ENCODE assay signal across 25 cellular contexts in the genomic region with DNA sequence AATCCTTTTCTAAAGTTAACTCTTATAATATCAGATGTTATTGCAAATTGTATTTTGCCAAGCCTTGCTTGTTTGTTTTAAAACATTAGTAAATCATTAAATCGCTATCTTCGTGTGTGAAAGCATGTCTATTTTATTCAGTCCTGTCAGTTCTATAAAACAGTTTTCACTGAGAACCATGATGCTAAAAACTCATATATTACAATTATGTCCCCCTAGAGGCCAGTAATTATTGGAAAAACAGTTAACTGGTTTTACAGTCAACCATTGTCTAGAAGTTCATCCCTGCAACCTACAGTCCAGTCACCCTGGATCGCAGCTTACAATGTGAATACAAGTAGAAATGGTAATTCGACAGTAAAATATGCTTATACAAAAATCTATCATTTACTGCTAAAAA.
DNase-seq lines count a peak whose midpoint lies in the region; ATAC-seq and TF ChIP-seq lines count a peak whose summit lies in the region.
"Had no signal": no experiment of that assay in that cellular context is flagged by ENCODE, and none has a peak within 500 bp of the region (broad histone marks: within the 10 kb centered on the region; RNA-seq: fewer than 3 reads in every experiment).

No MANE protein-coding gene starts in this region.

- no peak overlapping the region for H3K4me2 ChIP-seq in OCI-LY3 (ENCODE audit: low read length)
- H3K4me2 ChIP-seq: BLaER1 treated with 17β-estradiol and CSF1 and Interleukin-3, amounts not matched to agents 10 nM and 100 nM had no signal

- H3K27ac Mint-ChIP-seq in natural killer cell = no peak overlapping the region
- H3K27ac Mint-ChIP-seq: CD4-positive, alpha-beta memory T cell had no signal

- H3K36me3 ChIP-seq in HEK293 (ENCODE audit: control insufficient read depth in 2 of 2, insufficient read depth in 1 of 2, low read length in 2 of 2) = no peaks in the 10 kb centered on the region
- H3K36me3 ChIP-seq in OCI-LY3 (replicated peaks; ENCODE audit: low read depth, low read length) = no peaks in the 10 kb centered on the region
- H3K36me3 ChIP-seq: BLaER1 treated with 17β-estradiol and CSF1 and Interleukin-3, amounts not matched to agents 10 nM and 100 nM; HAP-1 had no signal

- POLR2A ChIA-PET in HEK293 (lab: Yijun Ruan, JAX) = no interaction called here

- ATAC-seq in GM18909 (IDR thresholded peaks at IDR 0.05; ENCODE audit: poor library complexity, unreplicated experiment) = no peak
- no peak for ATAC-seq in foreskin keratinocyte
- no peak for ATAC-seq in natural killer cell
- ATAC-seq: Panc1 had no signal

- H3K27me3 Mint-ChIP-seq in natural killer cell (ENCODE audit: low read depth in 2 of 2) = no peaks in the 10 kb centered on the region
- H3K27me3 Mint-ChIP-seq: CD4-positive, alpha-beta memory T cell had no signal

- TF ChIP-seq CTCF in 22Rv1 (IDR thresholded peaks at IDR 0.05) = peak; percentile 21
- TF ChIP-seq CTCF in HEK293 (tag by site-specific recombination; IDR thresholded peaks at IDR 0.05) = no peak
- peak; percentile 4; the same call in 1 of the 2 replicates for TF ChIP-seq CTCF in OCI-LY3 (IDR thresholded peaks at IDR 0.05; ENCODE audit: low read depth, low read length)
- TF ChIP-seq CTCF in epithelial cell of proximal tubule (conservative IDR thresholded peaks at IDR 0.05; ENCODE audit: low read depth, low read length) = peak; percentile 13
- no peak for TF ChIP-seq CTCF in foreskin keratinocyte (conservative IDR thresholded peaks at IDR 0.05)
- TF ChIP-seq CTCF in natural killer cell (IDR thresholded peaks at IDR 0.05) = no peak

- no peak overlapping the region for H2AFZ ChIP-seq in OCI-LY3 (ENCODE audit: low read depth, low read length)

- H3K36me3 Mint-ChIP-seq in natural killer cell = peaks cover 16% of the 10 kb centered on the region
- H3K36me3 Mint-ChIP-seq: CD4-positive, alpha-beta memory T cell had no signal

- H4K20me1 ChIP-seq in OCI-LY3 (ENCODE audit: insufficient read depth, low read length) = no peaks in the 10 kb centered on the region
- H4K20me1 ChIP-seq: BLaER1 treated with 17β-estradiol and CSF1 and Interleukin-3, amounts not matched to agents 10 nM and 100 nM had no signal

- H3K9me3 Mint-ChIP-seq in natural killer cell = peaks cover 17 to 26% of the 10 kb centered on the region in 2 donors

- DNase-seq in epithelial cell of proximal tubule (ENCODE audit: low read depth) (no peak), foreskin keratinocyte (no peak), natural killer cell (no peak)
- DNase-seq: CD4-positive, alpha-beta memory T cell; COR-L47; DMS53; GOT3; NCI-H1092; NCI-H1436; NCI-H187; NCI-H2171 treated with DMSO at 0.1 percent for 48 hours; NCI-H345; NCI-H510A treated with DMSO at 0.1 percent for 48 hours; NCI-H774; SHP77; SW 1271 had no signal

- H3K4me1 Mint-ChIP-seq in natural killer cell = no peaks in the 10 kb centered on the region
- H3K4me1 Mint-ChIP-seq: CD4-positive, alpha-beta memory T cell had no signal

- H3K9ac ChIP-seq in OCI-LY3 (ENCODE audit: low read length) = no peak overlapping the region
- H3K9ac ChIP-seq: BLaER1 treated with 17β-estradiol and CSF1 and Interleukin-3, amounts not matched to agents 10 nM and 100 nM had no signal

- CTCF ChIA-PET in HEK293 (lab: Yijun Ruan, JAX) = no interaction called here

- no peak overlapping the region for H3K4me3 Mint-ChIP-seq in natural killer cell
- H3K4me3 Mint-ChIP-seq: CD4-positive, alpha-beta memory T cell had no signal

- intact Hi-C loops in natural killer cell (cut with micrococcal nuclease) = no loop called here

- H3K9me3 ChIP-seq in HEK293 (ENCODE audit: control insufficient read depth, insufficient read depth, low read depth, low read length) = no peaks in the 10 kb centered on the region
- H3K9me3 ChIP-seq in OCI-LY3 (ENCODE audit: insufficient read depth, low read length) = no peaks in the 10 kb centered on the region
- H3K9me3 ChIP-seq: BLaER1 treated with 17β-estradiol and CSF1 and Interleukin-3, amounts not matched to agents 10 nM and 100 nM; HAP-1 had no signal

- H3K79me2 ChIP-seq in OCI-LY3 (ENCODE audit: low read length) = no peaks in the 10 kb centered on the region

- H3K4me1 ChIP-seq in HEK293 (ENCODE audit: control insufficient read depth, insufficient read depth, low read length) (no peaks in the 10 kb centered on the region), OCI-LY3 (ENCODE audit: low read length) (no peaks in the 10 kb centered on the region), foreskin keratinocyte (no peaks in the 10 kb centered on the region)
- H3K4me1 ChIP-seq: BLaER1 treated with 17β-estradiol and CSF1 and Interleukin-3, amounts not matched to agents 10 nM and 100 nM had no signal

- H3K27ac ChIP-seq in 22Rv1 = no peak overlapping the region
- no peak overlapping the region for H3K27ac ChIP-seq in HEK293 (ENCODE audit: extremely low read depth, low read depth, low read length)
- no peak overlapping the region for H3K27ac ChIP-seq in OCI-LY3 (ENCODE audit: low read length)
- no peak overlapping the region for H3K27ac ChIP-seq in foreskin keratinocyte
- H3K27ac ChIP-seq: BLaER1 treated with 17β-estradiol and CSF1 and Interleukin-3, amounts not matched to agents 10 nM and 100 nM; HL-60; RWPE1 had no signal

- H3K4me3 ChIP-seq in HEK293 (ENCODE audit: low read depth, low read length) (no peak overlapping the region), OCI-LY3 (ENCODE audit: low read length) (no peak overlapping the region), epithelial cell of proximal tubule (ENCODE audit: low read depth, low read length) (no peak overlapping the region)
- H3K4me3 ChIP-seq: BLaER1 treated with 17β-estradiol and CSF1 and Interleukin-3, amounts not matched to agents 10 nM and 100 nM; HAP-1 had no signal

- H3K27me3 ChIP-seq in OCI-LY3 (ENCODE audit: low read depth, low read length) = no peaks in the 10 kb centered on the region
- H3K27me3 ChIP-seq in foreskin keratinocyte = no peaks in the 10 kb centered on the region
- H3K27me3 ChIP-seq: BLaER1 treated with 17β-estradiol and CSF1 and Interleukin-3, amounts not matched to agents 10 nM and 100 nM had no signal

TF ChIP-seq in HEK293, 187 proteins besides CTCF, POLR2A, EP300 and RAD21:
- TF ChIP-seq, protein P1, sequence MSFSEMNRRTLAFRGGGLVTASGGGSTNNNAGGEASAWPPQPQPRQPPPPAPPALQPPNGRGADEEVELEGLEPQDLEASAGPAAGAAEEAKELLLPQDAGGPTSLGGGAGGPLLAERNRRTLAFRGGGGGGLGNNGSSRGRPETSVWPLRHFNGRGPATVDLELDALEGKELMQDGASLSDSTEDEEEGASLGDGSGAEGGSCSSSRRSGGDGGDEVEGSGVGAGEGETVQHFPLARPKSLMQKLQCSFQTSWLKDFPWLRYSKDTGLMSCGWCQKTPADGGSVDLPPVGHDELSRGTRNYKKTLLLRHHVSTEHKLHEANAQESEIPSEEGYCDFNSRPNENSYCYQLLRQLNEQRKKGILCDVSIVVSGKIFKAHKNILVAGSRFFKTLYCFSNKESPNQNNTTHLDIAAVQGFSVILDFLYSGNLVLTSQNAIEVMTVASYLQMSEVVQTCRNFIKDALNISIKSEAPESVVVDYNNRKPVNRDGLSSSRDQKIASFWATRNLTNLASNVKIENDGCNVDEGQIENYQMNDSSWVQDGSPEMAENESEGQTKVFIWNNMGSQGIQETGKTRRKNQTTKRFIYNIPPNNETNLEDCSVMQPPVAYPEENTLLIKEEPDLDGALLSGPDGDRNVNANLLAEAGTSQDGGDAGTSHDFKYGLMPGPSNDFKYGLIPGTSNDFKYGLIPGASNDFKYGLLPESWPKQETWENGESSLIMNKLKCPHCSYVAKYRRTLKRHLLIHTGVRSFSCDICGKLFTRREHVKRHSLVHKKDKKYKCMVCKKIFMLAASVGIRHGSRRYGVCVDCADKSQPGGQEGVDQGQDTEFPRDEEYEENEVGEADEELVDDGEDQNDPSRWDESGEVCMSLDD (tag by site-specific recombination; IDR thresholded peaks at IDR 0.05) = no peak
- TF ChIP-seq PRDM6 (tag by site-specific recombination; IDR thresholded peaks at IDR 0.05) (peak; percentile 87), BCL6B (tag by site-specific recombination; IDR thresholded peaks at IDR 0.05) (no peak)
- TF ChIP-seq, protein P2, sequence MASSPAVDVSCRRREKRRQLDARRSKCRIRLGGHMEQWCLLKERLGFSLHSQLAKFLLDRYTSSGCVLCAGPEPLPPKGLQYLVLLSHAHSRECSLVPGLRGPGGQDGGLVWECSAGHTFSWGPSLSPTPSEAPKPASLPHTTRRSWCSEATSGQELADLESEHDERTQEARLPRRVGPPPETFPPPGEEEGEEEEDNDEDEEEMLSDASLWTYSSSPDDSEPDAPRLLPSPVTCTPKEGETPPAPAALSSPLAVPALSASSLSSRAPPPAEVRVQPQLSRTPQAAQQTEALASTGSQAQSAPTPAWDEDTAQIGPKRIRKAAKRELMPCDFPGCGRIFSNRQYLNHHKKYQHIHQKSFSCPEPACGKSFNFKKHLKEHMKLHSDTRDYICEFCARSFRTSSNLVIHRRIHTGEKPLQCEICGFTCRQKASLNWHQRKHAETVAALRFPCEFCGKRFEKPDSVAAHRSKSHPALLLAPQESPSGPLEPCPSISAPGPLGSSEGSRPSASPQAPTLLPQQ (tag by site-specific recombination; IDR thresholded peaks at IDR 0.05) = no peak
TF ChIP-seq in HEK293: peak in this region for 1.

Comparison
In these comparisons a context has a peak if more than half of its experiments do, and no peak if none do; other contexts are left out.
1. CTCF ChIP-seq: peak in 22Rv1 (single experiment), OCI-LY3 (single experiment) and epithelial cell of proximal tubule (single experiment); none in HEK293 (single experiment), foreskin keratinocyte (single experiment) and natural killer cell (single experiment).